ENCODE assay signal across 1 cellular context in genomic region chr15:55990986-55991385, GRCh38.
TF ChIP-seq lines count a peak whose summit lies in the region.

No MANE protein-coding gene starts in this region.

TF ChIP-seq in GM23338, 12 proteins besides CTCF, POLR2A, EP300 and RAD21 (continued from another document):
- no peak for TF ChIP-seq ZNF462 (CRISPR knock-in tag; IDR thresholded peaks at IDR 0.05)
- no peak for TF ChIP-seq EZH2phosphoT487 (IDR thresholded peaks at IDR 0.05; ENCODE audit: unreplicated experiment)
- TF ChIP-seq ZNF114 (CRISPR knock-in tag; IDR thresholded peaks at IDR 0.05): no peak
